ENCODE assay signal across 15 cellular contexts in genomic region chr10:126097558-126098215, GRCh38.
DNase-seq lines count a peak whose midpoint lies in the region; ATAC-seq, FAIRE-seq and TF ChIP-seq lines count a peak whose summit lies in the region.
"Had no signal": no experiment of that assay in that cellular context is flagged by ENCODE, and none has a peak within 500 bp of the region (broad histone marks: within the 10 kb centered on the region; RNA-seq: fewer than 3 reads in every experiment).

No MANE protein-coding gene starts in this region.

- ATAC-seq in A549: 0 out of 6 replicates have a peak, but pooled peaks of 1 of the 2 experiments have one; percentile 34
- ATAC-seq in HG02588 (IDR thresholded peaks at IDR 0.05; ENCODE audit: unreplicated experiment): no peak

- TF ChIP-seq RAD21 in A549 (conservative IDR thresholded peaks at IDR 0.05 in 1 of 2, IDR thresholded peaks at IDR 0.05 in 1 of 2): peak in 1 of 2 experiments; percentile 40; a peak in 2 of 5 replicates

- FAIRE-seq in A549 (lab: Jason Lieb, UNC): no peak
- FAIRE-seq: frontal cortex had no signal

- intact Hi-C loops in stomach (cut with DNase I; ENCODE audit: low total_unique reads): no loop called here

- CTCF ChIA-PET in A549 (lab: Yijun Ruan, JAX): interaction anchor here (0.7 to 1.6 kb wide), 4 partner anchors 12 to 116 kb away, joined by 3 to 4 read pairs (median 3); no protein-coding TSS in a partner anchor

- TF ChIP-seq CTCF in A549 (IDR thresholded peaks at IDR 0.05): 0 out of 3 replicates have a peak, but pooled peaks have one; percentile 6
- TF ChIP-seq CTCF in GM12864 (IDR thresholded peaks at IDR 0.05; ENCODE audit: low read depth, low read length, missing control alignments): peak; percentile 29
- TF ChIP-seq CTCF in epithelial cell of proximal tubule (conservative IDR thresholded peaks at IDR 0.05; ENCODE audit: low read depth, low read length): peak; percentile 43
- peak in 1 of 7 experiments; percentile 8 for TF ChIP-seq CTCF in stomach (IDR thresholded peaks at IDR 0.05)

- POLR2A ChIA-PET in A549 (lab: Yijun Ruan, JAX): no interaction called here

- no peak for DNase-seq in A549 (ENCODE audit: low read depth in 1 of 2, low spot score in 1 of 2)
- no peak for DNase-seq in GM12864 (ENCODE audit: low read depth)
- peak; percentile 51 for DNase-seq in OCI-M1 (lab: John Stamatoyannopoulos, UW)
- DNase-seq in epithelial cell of proximal tubule (ENCODE audit: low read depth): no peak
- no peak for DNase-seq in AG08395 (ENCODE audit: low spot score)
- DNase-seq in NCI-H1092 treated with DMSO at 0.1 percent for 48 hours (lab: John Stamatoyannopoulos, UW): no peak
- no peak for DNase-seq in stomach
- DNase-seq: DMS79 treated with DMSO at 0.1 percent for 48 hours, NCI-H2029, NCI-H774, transverse colon had no signal

- 79% methylated on average over 6 of the region's 6 CpGs for WGBS in A549 (ENCODE audit: missing lambda C conversion rate)
- WGBS in stomach, 5 donors: 79 to 86% (median 82%) methylated on average over 6 of the region's 6 CpGs

- H3K4me3 ChIP-seq in A549 (no peak overlapping the region), GM12864 (ENCODE audit: low read depth, low read length) (no peak overlapping the region), epithelial cell of proximal tubule (ENCODE audit: low read depth, low read length) (no peak overlapping the region), stomach (no peak overlapping the region)
- H3K4me3 ChIP-seq: prostate gland, SJCRH30, transverse colon had no signal

- no peaks in the 10 kb centered on the region for H3K36me3 ChIP-seq in stomach
- H3K36me3 ChIP-seq: prostate gland, SJCRH30, transverse colon had no signal

- no peaks in the 10 kb centered on the region for H3K9me3 ChIP-seq in A549
- no peaks in the 10 kb centered on the region for H3K9me3 ChIP-seq in stomach
- H3K9me3 ChIP-seq: prostate gland, SJCRH30, transverse colon had no signal

- H3K4me2 ChIP-seq in A549: no peak overlapping the region

- no peak for TF ChIP-seq EP300 in A549 (IDR thresholded peaks at IDR 0.05)
- TF ChIP-seq EP300 in stomach (IDR thresholded peaks at IDR 0.05): no peak

- H3K4me1 ChIP-seq in A549 (no peaks in the 10 kb centered on the region), stomach (no peaks in the 10 kb centered on the region)
- H3K4me1 ChIP-seq: prostate gland, transverse colon had no signal

- no peak for TF ChIP-seq POLR2A in A549 (IDR thresholded peaks at IDR 0.05; ENCODE audit: low read length)
- TF ChIP-seq POLR2A in stomach (IDR thresholded peaks at IDR 0.05): no peak

- H3K27me3 ChIP-seq in stomach: no peaks in the 10 kb centered on the region
- H3K27me3 ChIP-seq: SJCRH30, transverse colon had no signal

- no peak overlapping the region for H3K27ac ChIP-seq in A549
- no peak overlapping the region for H3K27ac ChIP-seq in stomach
- H3K27ac ChIP-seq: prostate gland, SJCRH30, transverse colon had no signal

TF ChIP-seq in A549, 52 proteins besides CTCF, POLR2A, EP300 and RAD21:
- TF ChIP-seq ZC3H11A (IDR thresholded peaks at IDR 0.05): no peak
- no peak for TF ChIP-seq ESRRA (IDR thresholded peaks at IDR 0.05; ENCODE audit: borderline replicate concordance, low read length)
- TF ChIP-seq EHF (CRISPR knock-in tag; IDR thresholded peaks at IDR 0.05): no peak
- TF ChIP-seq SMC3 (IDR thresholded peaks at IDR 0.05): no peak
- no peak for TF ChIP-seq BCL3 (IDR thresholded peaks at IDR 0.05)
- no peak for TF ChIP-seq ZSCAN20 (CRISPR knock-in tag; IDR thresholded peaks at IDR 0.05)
- TF ChIP-seq KDM1A (IDR thresholded peaks at IDR 0.05; ENCODE audit: low read depth): no peak
- no peak for TF ChIP-seq CBX2 (IDR thresholded peaks at IDR 0.05; ENCODE audit: borderline replicate concordance, low read depth)
- no peak for TF ChIP-seq EHMT2 (IDR thresholded peaks at IDR 0.05; ENCODE audit: low read depth)
- TF ChIP-seq SREBF2 (IDR thresholded peaks at IDR 0.05): no peak
- TF ChIP-seq HOXA7 (CRISPR knock-in tag; IDR thresholded peaks at IDR 0.05): no peak
- TF ChIP-seq, protein P1, sequence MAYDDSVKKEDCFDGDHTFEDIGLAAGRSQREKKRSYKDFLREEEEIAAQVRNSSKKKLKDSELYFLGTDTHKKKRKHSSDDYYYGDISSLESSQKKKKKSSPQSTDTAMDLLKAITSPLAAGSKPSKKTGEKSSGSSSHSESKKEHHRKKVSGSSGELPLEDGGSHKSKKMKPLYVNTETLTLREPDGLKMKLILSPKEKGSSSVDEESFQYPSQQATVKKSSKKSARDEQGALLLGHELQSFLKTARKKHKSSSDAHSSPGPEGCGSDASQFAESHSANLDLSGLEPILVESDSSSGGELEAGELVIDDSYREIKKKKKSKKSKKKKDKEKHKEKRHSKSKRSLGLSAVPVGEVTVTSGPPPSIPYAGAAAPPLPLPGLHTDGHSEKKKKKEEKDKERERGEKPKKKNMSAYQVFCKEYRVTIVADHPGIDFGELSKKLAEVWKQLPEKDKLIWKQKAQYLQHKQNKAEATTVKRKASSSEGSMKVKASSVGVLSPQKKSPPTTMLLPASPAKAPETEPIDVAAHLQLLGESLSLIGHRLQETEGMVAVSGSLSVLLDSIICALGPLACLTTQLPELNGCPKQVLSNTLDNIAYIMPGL (CRISPR knock-in tag; IDR thresholded peaks at IDR 0.05; ENCODE audit: borderline replicate concordance): no peak
- TF ChIP-seq ELK1 (IDR thresholded peaks at IDR 0.05; ENCODE audit: low read depth, low read length): no peak
- TF ChIP-seq NFE2L2 (conservative IDR thresholded peaks at IDR 0.05; ENCODE audit: low read length): no peak
- no peak for TF ChIP-seq TP53 (CRISPR knock-in tag; IDR thresholded peaks at IDR 0.05)
